ENCODE assay signal across 11 cellular contexts in the genomic region with DNA sequence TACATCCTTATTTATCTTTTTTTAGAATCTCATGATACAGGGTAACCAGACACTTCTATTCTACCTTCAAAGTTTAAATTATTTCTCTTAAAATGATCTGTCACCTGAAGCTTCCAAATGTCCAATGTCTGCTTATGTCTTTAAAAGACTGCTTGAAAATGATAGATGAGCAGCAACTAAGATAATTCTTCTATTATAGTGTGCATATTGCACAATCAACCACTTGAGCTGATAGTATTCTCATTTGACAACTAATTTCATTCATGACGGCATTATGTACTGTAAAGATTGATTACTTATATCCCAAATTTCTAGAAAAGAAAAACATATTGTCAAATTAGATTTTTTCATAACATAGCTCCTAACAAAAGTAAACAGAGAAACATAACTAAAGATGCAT.
"Had no signal": no experiment of that assay in that cellular context is flagged by ENCODE, and none has a peak within 500 bp of the region (broad histone marks: within the 10 kb centered on the region; RNA-seq: fewer than 3 reads in every experiment).

No MANE protein-coding gene starts in this region.

- H3K27ac ChIP-seq: GM23248 had no signal

- H3K4me3 ChIP-seq: GM23248, GM23338, HAP-1 had no signal

- H2AFZ ChIP-seq: GM23248, GM23338 had no signal

- H3K4me3 Mint-ChIP-seq: GM23338, H9, HFFc6 had no signal

- ATAC-seq: GM23338, HCT116 had no signal

- H3K36me3 ChIP-seq: HAP-1 had no signal

- FAIRE-seq: H1, H54 had no signal

- H3K9me3 Mint-ChIP-seq: GM23338 had no signal

- H3K4me1 ChIP-seq: HAP-1 had no signal

- H3K27ac Mint-ChIP-seq: GM23338, H9, HFFc6 had no signal

- H3K9ac ChIP-seq: GM23248 had no signal

- H3K4me1 Mint-ChIP-seq: GM23338, H9 had no signal

- H3K4me2 ChIP-seq: GM23338 had no signal

- H3K9me3 ChIP-seq: HAP-1 had no signal

- DNase-seq: GM23248, GOT3, H7, H9, HCEC 1CT, HFFc6 had no signal
